14 cellular contexts compared by ENCODE assay signal in the genomic region with DNA sequence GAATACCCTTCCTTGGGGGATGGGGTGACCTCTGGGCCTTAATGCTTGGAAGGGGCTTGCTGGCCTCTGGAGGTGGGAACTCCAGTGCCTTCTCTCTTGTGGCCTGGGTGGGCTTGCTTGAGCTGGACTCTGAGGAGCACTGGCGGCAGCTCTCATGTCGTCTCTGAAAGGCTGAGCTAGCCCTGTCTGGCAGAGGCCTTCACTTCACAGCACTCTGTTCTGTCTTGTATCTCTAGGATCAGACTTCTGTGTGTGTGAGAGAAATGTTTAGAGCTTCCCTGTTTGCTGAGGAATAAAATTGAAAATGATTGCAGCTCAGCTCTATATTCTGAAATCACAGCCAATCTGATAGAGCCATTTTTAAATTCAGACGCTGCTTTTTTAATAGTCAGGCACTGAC.
DNase-seq lines count a peak whose midpoint lies in the region; ATAC-seq and TF ChIP-seq lines count a peak whose summit lies in the region.
"Had no signal": no experiment of that assay in that cellular context is flagged by ENCODE, and none has a peak within 500 bp of the region (broad histone marks: within the 10 kb centered on the region; RNA-seq: fewer than 3 reads in every experiment).

No MANE protein-coding gene starts in this region.

- peak overlapping the region; percentile 34 for H3K27ac Mint-ChIP-seq in glutamatergic neuron (ENCODE audit: unreplicated experiment)
- H3K27ac Mint-ChIP-seq: IgD-negative memory B cell had no signal

- H2AFZ ChIP-seq in smooth muscle cell (ENCODE audit: low read depth) = peak overlapping the region; percentile 17

- TF ChIP-seq CTCF in LNCaP clone FGC (IDR thresholded peaks at IDR 0.05; ENCODE audit: control insufficient read depth, extremely low read depth, insufficient read depth) = no peak
- TF ChIP-seq CTCF in VCaP (conservative IDR thresholded peaks at IDR 0.05) = no peak
- no peak for TF ChIP-seq CTCF in glutamatergic neuron (IDR thresholded peaks at IDR 0.05; ENCODE audit: partially characterized antibody, unreplicated experiment)
- no peak for TF ChIP-seq CTCF in smooth muscle cell (IDR thresholded peaks at IDR 0.05; ENCODE audit: borderline replicate concordance, insufficient read depth, poor library complexity, severe bottlenecking)

- H3K9me3 Mint-ChIP-seq in glutamatergic neuron (ENCODE audit: unreplicated experiment) = peaks cover 6% of the 10 kb centered on the region

- H3K4me3 Mint-ChIP-seq in glutamatergic neuron (ENCODE audit: unreplicated experiment) = peak overlapping the region; percentile 13
- H3K4me3 Mint-ChIP-seq: CD4-positive, CD25-positive, alpha-beta regulatory T cell had no signal

- no peak overlapping the region for H3K9ac ChIP-seq in smooth muscle cell (ENCODE audit: low read depth)

- H3F3A ChIP-seq in smooth muscle cell (ENCODE audit: low read depth) = no peaks in the 10 kb centered on the region

- H4K20me1 ChIP-seq in smooth muscle cell (ENCODE audit: low read depth) = no peaks in the 10 kb centered on the region

- no peaks in the 10 kb centered on the region for H3K4me1 ChIP-seq in smooth muscle cell (ENCODE audit: low read depth)

- no peak overlapping the region for H3K4me2 ChIP-seq in smooth muscle cell

- WGBS in smooth muscle cell (ENCODE audit: low lambda C conversion rate) = 66% methylated on average over 3 of the region's 3 CpGs

- no peaks in the 10 kb centered on the region for H3K79me2 ChIP-seq in smooth muscle cell (ENCODE audit: low read depth)

- H3K9me3 ChIP-seq in smooth muscle cell (replicated peaks; ENCODE audit: low read depth) = no peaks in the 10 kb centered on the region

- H3K36me3 ChIP-seq in smooth muscle cell (ENCODE audit: low read depth) = no peaks in the 10 kb centered on the region

- H3K4me3 ChIP-seq in LNCaP clone FGC (ENCODE audit: low read depth, low read length) (no peak overlapping the region), smooth muscle cell (no peak overlapping the region)

- DNase-seq in LNCaP clone FGC (ENCODE audit: low read depth) (peak; percentile 19), glutamatergic neuron (no peak), smooth muscle cell (lab: John Stamatoyannopoulos, UW; ENCODE audit: unreplicated experiment) (no peak), cerebellar nuclear complex (lab: John Stamatoyannopoulos, UW) (no peak), pons (ENCODE audit: low spot score) (no peak)
- DNase-seq: CD4-positive, CD25-positive, alpha-beta regulatory T cell; EL; NCI-H187 treated with DMSO at 0.1 percent for 48 hours; NCI-H446; NK-92 treated with Interleukin-12 subunit alpha and Interleukin-12 subunit beta, amount 100 ng/mL, for 24 hours had no signal

- H3K27me3 Mint-ChIP-seq in glutamatergic neuron (ENCODE audit: unreplicated experiment) = peaks cover 9% of the 10 kb centered on the region
- H3K27me3 Mint-ChIP-seq: IgD-negative memory B cell had no signal

- no peaks in the 10 kb centered on the region for H3K36me3 Mint-ChIP-seq in glutamatergic neuron (ENCODE audit: unreplicated experiment)
- H3K36me3 Mint-ChIP-seq: IgD-negative memory B cell had no signal

- peak overlapping the region; percentile 57 for H3K27ac ChIP-seq in VCaP
- no peak overlapping the region for H3K27ac ChIP-seq in smooth muscle cell (ENCODE audit: low read depth)
- H3K27ac ChIP-seq: HL-60 had no signal

- no peaks in the 10 kb centered on the region for H3K27me3 ChIP-seq in smooth muscle cell (ENCODE audit: low read depth)

- H3K4me1 Mint-ChIP-seq in glutamatergic neuron (ENCODE audit: low read depth, unreplicated experiment) = peaks cover 41% of the 10 kb centered on the region
- H3K4me1 Mint-ChIP-seq: IgD-negative memory B cell had no signal

- ATAC-seq in GM18861 (IDR thresholded peaks at IDR 0.05; ENCODE audit: unreplicated experiment) = no peak
